ENCODE assay signal across 22 cellular contexts in the genomic region with DNA sequence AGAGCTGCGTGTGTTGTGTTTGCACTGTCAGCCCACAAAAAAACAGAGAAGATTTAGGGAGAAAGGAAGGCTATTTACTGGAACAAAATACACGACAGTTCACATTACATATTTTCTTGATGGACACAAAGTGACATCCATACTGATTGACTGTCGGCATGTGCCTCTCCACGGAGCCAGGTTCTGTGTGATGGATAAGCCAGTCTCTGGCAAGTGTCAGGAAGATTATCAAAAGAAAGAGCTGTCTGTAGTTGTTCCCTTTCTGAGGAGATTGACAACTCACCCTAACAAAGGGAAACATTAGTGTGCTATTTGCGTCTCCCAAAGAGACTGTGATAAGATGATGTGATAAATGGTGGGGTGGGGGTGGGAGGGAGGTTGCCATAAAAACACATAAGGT. TPM values are rescaled to one million over a fixed set of nuclear protein-coding genes. Genes with fewer than 3 reads are reported as not detected.
DNase-seq lines count a peak whose midpoint lies in the region; ATAC-seq, FAIRE-seq and TF ChIP-seq lines count a peak whose summit lies in the region.
"Had no signal": no experiment of that assay in that cellular context is flagged by ENCODE, and none has a peak within 500 bp of the region (broad histone marks: within the 10 kb centered on the region; RNA-seq: fewer than 3 reads in every experiment).

No MANE protein-coding gene starts in this region.

- in situ Hi-C loops in K562 (cut with MboI): no loop called here

- peaks cover 40% of the 10 kb centered on the region for H3K4me1 Mint-ChIP-seq in GM23338
- H3K4me1 Mint-ChIP-seq: CD14-positive monocyte had no signal

- TF ChIP-seq EP300 in K562 (IDR thresholded peaks at IDR 0.05; ENCODE audit: low read length) (no peak), upper lobe of left lung (IDR thresholded peaks at IDR 0.05) (no peak)

- BruUV-seq in K562 (replicated peaks; lab: Mats Ljungman, UMichigan): no TSS peak

- ATAC-seq in GM23338 (no peak), K562 (peak; percentile 42; the same call in 2 of the 3 replicates), upper lobe of left lung (ENCODE audit: low FRiP score in 2 of 2) (no peak)
- ATAC-seq: A549; CD8-positive, alpha-beta T cell had no signal

- no peaks in the 10 kb centered on the region for H3K36me3 Mint-ChIP-seq in GM23338 (ENCODE audit: low read depth)
- H3K36me3 Mint-ChIP-seq: CD14-positive monocyte; CD8-positive, alpha-beta T cell had no signal

- TF ChIP-seq RAD21 in K562 (CRISPR knock-in tag; conservative IDR thresholded peaks at IDR 0.05 in 1 of 2, IDR thresholded peaks at IDR 0.05 in 1 of 2): no peak

- no peaks in the 10 kb centered on the region for H3K9me2 ChIP-seq in GM23338 (ENCODE audit: insufficient read depth)

- no peaks in the 10 kb centered on the region for H3K9me1 ChIP-seq in K562 (ENCODE audit: control insufficient read depth, insufficient read depth, low read length)

- TF ChIP-seq POLR2A in K562 (conservative IDR thresholded peaks at IDR 0.05): no peak
- TF ChIP-seq POLR2A in upper lobe of left lung (IDR thresholded peaks at IDR 0.05): no peak

- DNase-seq in GM23338 (ENCODE audit: low spot score): no peak
- peak in 1 of 4 experiments; percentile 14 for DNase-seq in K562 (ENCODE audit: extremely low read depth in 1 of 4, low spot score in 3 of 4)
- no peak for DNase-seq in upper lobe of left lung
- no peak for DNase-seq in occipital lobe (lab: John Stamatoyannopoulos, UW)
- DNase-seq in mesenteric fat pad (ENCODE audit: low spot score): no peak
- DNase-seq: CD8-positive, alpha-beta T cell; COR-L47; DMS153; DMS79 treated with DMSO at 0.1 percent for 48 hours; EL; GDM1; GOT3; HFFc6; IMR-90 had no signal

- H2AFZ ChIP-seq in GM23338 (peak overlapping the region; percentile 89), K562 (ENCODE audit: low read depth, low read length) (peak overlapping the region; percentile 29; the same call in 1 of the 2 replicates), neuron (ENCODE audit: low read depth, low read length) (peak overlapping the region; percentile 8)

- H3K9ac ChIP-seq in K562 (ENCODE audit: insufficient read depth in 1 of 2, low read depth in 2 of 2, low read length in 2 of 2) (no peak overlapping the region), iPS-20b (ENCODE audit: low read depth, low read length) (peak overlapping the region; percentile 14; the same call in 1 of the 2 replicates)

- TF ChIP-seq CTCF in GM23338 (conservative IDR thresholded peaks at IDR 0.05; ENCODE audit: low read depth in 2 of 2): no peak
- TF ChIP-seq CTCF in K562 (IDR thresholded peaks at IDR 0.05 in 2 of 3, conservative IDR thresholded peaks at IDR 0.05 in 1 of 3; ENCODE audit: insufficient read depth in 2 of 3, low read depth in 1 of 3, low read length in 3 of 3): no peak
- TF ChIP-seq CTCF in upper lobe of left lung (IDR thresholded peaks at IDR 0.05): no peak

- H3K27me3 Mint-ChIP-seq in GM23338 (ENCODE audit: insufficient read depth, low read depth, poor library complexity): peaks cover 1% of the 10 kb centered on the region

- no peak overlapping the region for H3K4me3 ChIP-seq in GM23338
- no peak overlapping the region for H3K4me3 ChIP-seq in K562
- H3K4me3 ChIP-seq in iPS-20b (ENCODE audit: low read length): 0 out of 2 replicates have a peak overlapping the region, but pooled peaks have one; percentile 26
- no peak overlapping the region for H3K4me3 ChIP-seq in neuron (ENCODE audit: low read length)
- no peak overlapping the region for H3K4me3 ChIP-seq in upper lobe of left lung
- H3K4me3 ChIP-seq: A549, HAP-1 had no signal

- 0 out of 2 replicates have a peak overlapping the region, but pooled peaks have one; percentile 9 for H3K4me2 ChIP-seq in GM23338
- no peak overlapping the region; the same call in 1 of the 2 replicates for H3K4me2 ChIP-seq in K562 (ENCODE audit: insufficient read depth, low read length)
- H3K4me2 ChIP-seq: A549 had no signal

- no peak for FAIRE-seq in K562 (lab: Jason Lieb, UNC)
- FAIRE-seq: A549, D721Med, GM12892 had no signal

- intact Hi-C loops in K562 (cut with micrococcal nuclease): no loop called here

- no peaks in the 10 kb centered on the region for H3K9me3 Mint-ChIP-seq in GM23338
- H3K9me3 Mint-ChIP-seq: CD14-positive monocyte; CD8-positive, alpha-beta T cell; HFFc6 had no signal

- WGBS in K562 (ENCODE audit: insufficient coverage, low coverage, missing lambda C conversion rate): 6% methylated on average over 5 of the region's 5 CpGs
- 52 to 61% methylated on average over 5 of the region's 5 CpGs for WGBS in upper lobe of left lung, 2 donors

- H3K9me3 ChIP-seq in K562 (replicated peaks; ENCODE audit: control insufficient read depth, insufficient read depth, low read depth, low read length) (no peaks in the 10 kb centered on the region), iPS-20b (ENCODE audit: insufficient read depth, low read depth, low read length) (no peaks in the 10 kb centered on the region), neuron (ENCODE audit: low read length) (no peaks in the 10 kb centered on the region), upper lobe of left lung (no peaks in the 10 kb centered on the region)
- H3K9me3 ChIP-seq: A549, HAP-1 had no signal

- H3F3A ChIP-seq in GM23338 (replicated peaks; ENCODE audit: low read depth): no peaks in the 10 kb centered on the region

- H3K4me1 ChIP-seq in GM23338 (ENCODE audit: insufficient read depth): peaks cover 25% of the 10 kb centered on the region
- peaks cover 0 to 2% of the 10 kb centered on the region in 2 experiments; a peak in 1 of 5 replicates for H3K4me1 ChIP-seq in K562 (replicated peaks in 1 of 2; ENCODE audit: control insufficient read depth in 2 of 2, insufficient read depth in 2 of 2, low read length in 2 of 2)
- H3K4me1 ChIP-seq in iPS-20b (ENCODE audit: insufficient read depth, low read length): peaks cover 19% of the 10 kb centered on the region
- H3K4me1 ChIP-seq in neuron (ENCODE audit: insufficient read depth, low read length): peaks cover 7% of the 10 kb centered on the region
- H3K4me1 ChIP-seq in upper lobe of left lung: no peaks in the 10 kb centered on the region

- H3K4me3 Mint-ChIP-seq in GM23338: no peak overlapping the region
- H3K4me3 Mint-ChIP-seq: CD14-positive monocyte; CD8-positive, alpha-beta T cell; HFFc6 had no signal

- no peaks in the 10 kb centered on the region for H4K20me1 ChIP-seq in GM23338 (replicated peaks; ENCODE audit: insufficient read depth)
- no peaks in the 10 kb centered on the region for H4K20me1 ChIP-seq in K562 (replicated peaks; ENCODE audit: control insufficient read depth, insufficient read depth, low read length)

- H3K27ac ChIP-seq in GM23338 (ENCODE audit: low read depth): no peak overlapping the region
- no peak overlapping the region for H3K27ac ChIP-seq in K562 (ENCODE audit: extremely low read depth, low read depth, low read length)
- no peak overlapping the region for H3K27ac ChIP-seq in iPS-20b (ENCODE audit: low read length)
- no peak overlapping the region for H3K27ac ChIP-seq in upper lobe of left lung
- H3K27ac ChIP-seq: A549, HL-60 had no signal

- no peaks in the 10 kb centered on the region for H3K79me2 ChIP-seq in GM23338 (replicated peaks; ENCODE audit: insufficient read depth)
- H3K79me2 ChIP-seq in K562 (ENCODE audit: control insufficient read depth, insufficient read depth, low read length): no peaks in the 10 kb centered on the region

- CTCF ChIA-PET in K562 (lab: Yijun Ruan, JAX; ENCODE audit: low intra/inter-chr PET ratio): no interaction called here

- POLR2A ChIA-PET in K562 (lab: Yijun Ruan, JAX): no interaction called here

- H3K27me3 ChIP-seq in GM23338 (ENCODE audit: insufficient read depth) (no peaks in the 10 kb centered on the region), K562 (ENCODE audit: control insufficient read depth in 2 of 2, insufficient read depth in 2 of 2, low read length in 2 of 2) (peaks cover 41 to 42% of the 10 kb centered on the region in 2 experiments), iPS-20b (ENCODE audit: insufficient read depth, low read length) (no peaks in the 10 kb centered on the region), neuron (ENCODE audit: insufficient read depth, low read length) (no peaks in the 10 kb centered on the region), upper lobe of left lung (no peaks in the 10 kb centered on the region)

- H3K27ac Mint-ChIP-seq in GM23338: no peak overlapping the region
- H3K27ac Mint-ChIP-seq: CD14-positive monocyte; CD8-positive, alpha-beta T cell; HFFc6 had no signal

- H3K36me3 ChIP-seq in GM23338 (ENCODE audit: insufficient read depth) (no peaks in the 10 kb centered on the region), K562 (ENCODE audit: control insufficient read depth, insufficient read depth, low read length) (no peaks in the 10 kb centered on the region), iPS-20b (ENCODE audit: insufficient read depth, low read depth, low read length) (no peaks in the 10 kb centered on the region), neuron (ENCODE audit: insufficient read depth, low read length) (no peaks in the 10 kb centered on the region), upper lobe of left lung (no peaks in the 10 kb centered on the region)
- H3K36me3 ChIP-seq: HAP-1 had no signal

TF ChIP-seq in K562, 482 proteins besides CTCF, POLR2A, EP300 and RAD21 (continues in another document):
- no peak for TF ChIP-seq POLR2AphosphoS5 (IDR thresholded peaks at IDR 0.05; ENCODE audit: control insufficient read depth, insufficient read depth, low read depth, low read length)

RNA-seq across cellular contexts. Expression of gene CDCA7, which starts 39.9 kb away (rescaled TPM):
- total RNA-seq in GM23338 (2014; rRNA removed; shearing (Covaris generic)): 84.3 and 95.5 TPM in 2 replicates
- polyA plus RNA-seq in GM23338 (2016; fragmentation: Nextera tagmentation; extraction: Ambion mirVana) (52.7 and 63.7 TPM in 2 replicates), K562 (2011; rRNA removed) (121 and 122 TPM in 2 replicates), K562 (2014; fragmentation: Illumina TruSeq; extraction: Trizol) (69.3 and 80.4 TPM in 2 replicates), K562 (2014; fragmentation: Nextera tagmentation; extraction: Ambion mirVana) (10 to 100 TPM; 28.5 to 41.4 TPM), K562 (2014; rRNA removed) (87.4 and 88.8 TPM in 2 replicates)
- 62.9 and 117 TPM in 2 replicates for total RNA-seq in K562 (2011; cell fraction: chromatin; rRNA removed; ENCODE audit: low replicate concordance)
- 32.5 and 35.9 TPM in 2 replicates for total RNA-seq in K562 (2011; cell fraction: nucleolus; rRNA removed)
- 55.9 and 67.6 TPM in 2 replicates for total RNA-seq in K562 (2011; cell fraction: nucleoplasm; rRNA removed)
- total RNA-seq in K562 (2014; rRNA removed) (43.8 and 57.6 TPM in 2 replicates), K562 (2014; rRNA removed; fragmentation: Illumina TruSeq; extraction: Trizol) (51.0 and 51.8 TPM in 2 replicates), K562 (2015; rRNA removed; fragmentation: Illumina TruSeq; extraction: Trizol) (45.8 and 48.0 TPM in 2 replicates), K562 (2021) (65.8 and 66.8 TPM in 2 replicates), upper lobe of left lung (1 to 10 TPM in 3 of 6 donors, under 1 TPM in 2, not detected in 1; 0.46 to 3.1 (median 1.0) TPM), occipital lobe (17.3 TPM), mesenteric fat pad (0.22 TPM)
- polyA plus RNA-seq in K562 (2011; cell fraction: cytosol; rRNA removed): 47.5 and 73.0 TPM in 2 replicates
- polyA plus RNA-seq in K562 (2011; cell fraction: nucleus; rRNA removed): 257 and 276 TPM in 2 replicates
- 30.0 and 43.1 TPM in 2 replicates for polyA plus RNA-seq in K562 (2012)
- polyA minus RNA-seq in K562 (2011; rRNA and poly(A)+ RNA removed): 54.5 and 61.8 TPM in 2 replicates
- 41.7 and 43.2 TPM in 2 replicates for polyA minus RNA-seq in K562 (2011; cell fraction: cytosol; rRNA and poly(A)+ RNA removed)
- polyA minus RNA-seq in K562 (2011; cell fraction: nucleus; rRNA and poly(A)+ RNA removed): 32.2 and 47.1 TPM in 2 replicates

Comparison
In these comparisons a context has a peak if more than half of its experiments do, and no peak if none do; other contexts are left out.
1. H2AFZ ChIP-seq: peak in every context shown above with its lines; median percentile 89 in GM23338; 29 in K562; 8 in neuron.